25 cellular contexts compared by ENCODE assay signal in genomic region chr5:55657443-55657842, GRCh38. TPM values are rescaled to one million over a fixed set of nuclear protein-coding genes. Genes with fewer than 3 reads are reported as not detected.
DNase-seq lines count a peak whose midpoint lies in the region; ATAC-seq and TF ChIP-seq lines count a peak whose summit lies in the region.
"Had no signal": no experiment of that assay in that cellular context is flagged by ENCODE, and none has a peak within 500 bp of the region (broad histone marks: within the 10 kb centered on the region; RNA-seq: fewer than 3 reads in every experiment).

No MANE protein-coding gene starts in this region.

- peak overlapping the region; percentile 72 for H3K27ac Mint-ChIP-seq in mesothelial cell of epicardium
- H3K27ac Mint-ChIP-seq: activated B cell treated with CpG ODN at 0.5 μM for 24 hours; activated T-cell treated with anti-CD3 and anti-CD28 coated beads, Interleukin-2, amount 50 U/mL, for 72 hours; CD8-positive, alpha-beta memory T cell had no signal

- H3K27me3 Mint-ChIP-seq in mesothelial cell of epicardium (ENCODE audit: low read depth), result no peaks in the 10 kb centered on the region
- H3K27me3 Mint-ChIP-seq: activated B cell treated with CpG ODN at 0.5 μM for 24 hours; CD8-positive, alpha-beta memory T cell had no signal

- in situ Hi-C loops in SK-MEL-5 (cut with HindIII; ENCODE audit: low pct_unique_long_range_greater_than_20kb, low sequenced_read_pairs), result no loop called here

- ATAC-seq in esophagus mucosa (no peak), GM21825 (IDR thresholded peaks at IDR 0.05; ENCODE audit: unreplicated experiment) (no peak)
- ATAC-seq: activated T-cell treated with anti-CD3 and anti-CD28 coated beads, Interleukin-2, amount 50 U/mL, for 72 hours had no signal

- peak overlapping the region; percentile 89 for H3K27ac ChIP-seq in 22Rv1
- H3K27ac ChIP-seq: left ventricle myocardium inferior, suprapubic skin had no signal

- H3K4me3 Mint-ChIP-seq in mesothelial cell of epicardium, result no peak overlapping the region
- H3K4me3 Mint-ChIP-seq: activated B cell treated with CpG ODN at 0.5 μM for 24 hours; activated T-cell treated with anti-CD3 and anti-CD28 coated beads, Interleukin-2, amount 50 U/mL, for 72 hours; CD8-positive, alpha-beta memory T cell had no signal

- DNase-seq in M059J (ENCODE audit: low read depth) (peak; percentile 61), SK-MEL-5 (ENCODE audit: low read depth, low spot score) (peak; percentile 41), mesothelial cell of epicardium (ENCODE audit: low spot score in 2 of 2, unreplicated experiment in 2 of 2) (no peak), NCI-H446 (lab: John Stamatoyannopoulos, UW) (no peak), NCI-H2196 treated with DMSO at 0.1 percent for 48 hours (lab: John Stamatoyannopoulos, UW; ENCODE audit: unreplicated experiment) (no peak)
- DNase-seq: activated B cell treated with CpG ODN at 0.5 μM for 24 hours; activated naive CD4-positive, alpha-beta T cell; activated T-cell treated with anti-CD3 and anti-CD28 coated beads, Interleukin-2, amount 50 U/mL, for 72 hours; BE2C; CD8-positive, alpha-beta memory T cell; central memory CD4-positive, alpha-beta T cell; dermis blood vessel endothelial cell; DMS 273 treated with DMSO at 0.1 percent for 48 hours; KG1; left ventricle myocardium inferior; mesendoderm; NCI-H1694 treated with DMSO at 0.1 percent for 48 hours; NCI-H2227 treated with DMSO at 0.1 percent for 48 hours; SHP77; stimulated activated naive CD4-positive, alpha-beta T cell; SW 1271 had no signal

- H3K9me3 Mint-ChIP-seq in mesothelial cell of epicardium, result no peaks in the 10 kb centered on the region
- H3K9me3 Mint-ChIP-seq: activated B cell treated with CpG ODN at 0.5 μM for 24 hours; activated T-cell treated with anti-CD3 and anti-CD28 coated beads, Interleukin-2, amount 50 U/mL, for 72 hours; CD8-positive, alpha-beta memory T cell had no signal

- TF ChIP-seq CTCF in 22Rv1 (IDR thresholded peaks at IDR 0.05) (no peak), mesothelial cell of epicardium (IDR thresholded peaks at IDR 0.05; ENCODE audit: unreplicated experiment) (no peak)

- peaks cover 24% of the 10 kb centered on the region for H3K36me3 Mint-ChIP-seq in mesothelial cell of epicardium

- H3K4me1 Mint-ChIP-seq in mesothelial cell of epicardium, result peaks cover 9% of the 10 kb centered on the region
- H3K4me1 Mint-ChIP-seq: activated B cell treated with CpG ODN at 0.5 μM for 24 hours; CD8-positive, alpha-beta memory T cell had no signal

RNA-seq across cellular contexts. Expression of gene SLC38A9, which starts 54.7 kb away (rescaled TPM):
- 19.2 and 21.4 TPM in 2 replicates for total RNA-seq in M059J (2014; rRNA removed; shearing (Covaris generic))
- 33.1 and 44.0 TPM in 2 replicates for total RNA-seq in SK-MEL-5 (2014; rRNA removed; shearing (Covaris generic))
- 14.5 and 15.2 TPM in 2 replicates for polyA plus RNA-seq in SK-MEL-5 (2015; cell fraction: cytosol; rRNA removed)
- 20.9 and 39.7 TPM in 2 replicates for polyA plus RNA-seq in SK-MEL-5 (2015; cell fraction: nucleus; rRNA removed)
- total RNA-seq in mesothelial cell of epicardium (39.9 to 43.2 TPM (median 40.6 TPM) in 3 replicates), esophagus mucosa (13.0 TPM)

Comparison
In these comparisons a context has a peak if more than half of its experiments do, and no peak if none do; other contexts are left out.
1. DNase-seq: peak in M059J (single experiment) and SK-MEL-5 (single experiment); none in mesothelial cell of epicardium (0 of 2), NCI-H446 (0 of 2) and NCI-H2196 treated with DMSO at 0.1 percent for 48 hours (single experiment).